Comparison of ENCODE assay signal across 8 cellular contexts in the genomic region with DNA sequence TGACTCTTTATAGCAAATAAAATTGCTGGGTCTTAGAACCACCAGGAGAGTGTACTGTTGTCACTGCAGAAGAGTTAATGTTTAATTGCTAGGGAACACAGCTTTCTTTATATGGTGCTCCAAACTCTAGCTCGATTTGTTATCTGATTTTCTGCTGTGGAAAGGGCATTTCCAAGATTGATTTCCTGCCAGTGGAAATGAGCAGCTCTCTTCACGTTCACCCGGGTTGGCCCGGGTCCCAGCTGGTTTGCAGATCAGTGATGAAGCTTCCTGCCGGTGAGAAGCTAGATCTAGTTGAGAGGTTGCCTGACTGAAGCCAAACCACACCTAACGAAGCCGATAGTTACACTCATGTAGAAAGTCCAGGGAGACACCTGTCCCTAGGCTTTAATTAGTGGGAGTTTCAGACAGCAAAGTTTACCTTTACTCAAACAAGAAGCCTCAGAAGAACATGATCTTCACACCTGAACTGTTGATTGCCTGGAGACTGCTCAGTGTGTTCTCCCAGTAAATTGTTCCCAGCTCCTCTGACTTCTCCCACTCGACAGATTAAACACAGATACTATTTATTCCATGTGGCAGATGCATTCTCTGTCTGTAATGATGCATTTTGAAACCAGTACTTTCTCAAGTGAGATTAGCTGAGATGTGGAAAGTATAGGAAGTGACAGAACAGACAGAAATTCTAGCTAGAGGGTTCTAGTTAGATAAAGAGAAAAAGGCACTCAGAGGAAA. TPM values are rescaled to one million over a fixed set of nuclear protein-coding genes. Genes with fewer than 3 reads are reported as not detected.
A peak's percentile ranks its signal among the peaks of the same experiment; 100 is the strongest.
DNase-seq lines count a peak whose midpoint lies in the region; ATAC-seq and TF ChIP-seq lines count a peak whose summit lies in the region.

No MANE protein-coding gene starts in this region.

- peaks cover 10% of the 10 kb centered on the region for H3K36me3 ChIP-seq in BE2C

- H3K4me1 ChIP-seq in BE2C: peaks cover 20% of the 10 kb centered on the region

- peak overlapping the region; percentile 35 for H3K4me3 ChIP-seq in BE2C (ENCODE audit: low read depth, low read length)

- TF ChIP-seq CTCF in BE2C (IDR thresholded peaks at IDR 0.05; ENCODE audit: low read depth, low read length): no peak

- DNase-seq in BE2C: peak; percentile 83
- peak; percentile 89 for DNase-seq in NCI-H69 (lab: John Stamatoyannopoulos, UW)
- peak; percentile 15 to 30 for DNase-seq in activated T-helper 1 cell treated with anti-CD3 and anti-CD28 coated beads, Interleukin-2, amount 50 U/mL, for 16 hours (ENCODE audit: low read depth in 1 of 2, low spot score in 1 of 2)
- peak; percentile 65 for DNase-seq in left cardiac atrium
- DNase-seq in stimulated activated CD8-positive, alpha-beta memory T cell treated with anti-CD3 and anti-CD28 coated beads, Interleukin-12 subunit alpha, Interleukin-12 subunit beta, amount 100 ng/mL, for 1 hour (ENCODE audit: low read depth): peak; percentile 16
- DNase-seq in effector CD8-positive, alpha-beta T cell (lab: John Stamatoyannopoulos, UW): no peak

- intact Hi-C loops in left cardiac atrium (cut with DNase I): no loop called here

- no peaks in the 10 kb centered on the region for H3K27me3 ChIP-seq in BE2C

- H3K9me3 ChIP-seq in BE2C: no peaks in the 10 kb centered on the region

- peak; percentile 57 for ATAC-seq in GM18870 (IDR thresholded peaks at IDR 0.05; ENCODE audit: unreplicated experiment)
- peak; percentile 56 for ATAC-seq in HG03045 (IDR thresholded peaks at IDR 0.05; ENCODE audit: unreplicated experiment)
- peak; percentile 60 to 78 for ATAC-seq in left cardiac atrium

RNA-seq across cellular contexts. Expression of a gene that starts 27.8 kb away (rescaled TPM):
- 19.1 TPM for polyA plus RNA-seq in BE2C (2012; ENCODE audit: insufficient read depth, insufficient read length, low read depth)
- total RNA-seq in left cardiac atrium: 1 to 10 TPM; 3.0 to 3.9 TPM

RNA-seq across cellular contexts. Expression of a gene that starts 30.3 kb away (rescaled TPM):
- polyA plus RNA-seq in BE2C (2012; ENCODE audit: insufficient read depth, insufficient read length, low read depth): 5.3 TPM
- 1 to 10 TPM; 7.3 to 7.9 TPM for total RNA-seq in left cardiac atrium
